ENCODE assay signal across 28 cellular contexts in the genomic region with DNA sequence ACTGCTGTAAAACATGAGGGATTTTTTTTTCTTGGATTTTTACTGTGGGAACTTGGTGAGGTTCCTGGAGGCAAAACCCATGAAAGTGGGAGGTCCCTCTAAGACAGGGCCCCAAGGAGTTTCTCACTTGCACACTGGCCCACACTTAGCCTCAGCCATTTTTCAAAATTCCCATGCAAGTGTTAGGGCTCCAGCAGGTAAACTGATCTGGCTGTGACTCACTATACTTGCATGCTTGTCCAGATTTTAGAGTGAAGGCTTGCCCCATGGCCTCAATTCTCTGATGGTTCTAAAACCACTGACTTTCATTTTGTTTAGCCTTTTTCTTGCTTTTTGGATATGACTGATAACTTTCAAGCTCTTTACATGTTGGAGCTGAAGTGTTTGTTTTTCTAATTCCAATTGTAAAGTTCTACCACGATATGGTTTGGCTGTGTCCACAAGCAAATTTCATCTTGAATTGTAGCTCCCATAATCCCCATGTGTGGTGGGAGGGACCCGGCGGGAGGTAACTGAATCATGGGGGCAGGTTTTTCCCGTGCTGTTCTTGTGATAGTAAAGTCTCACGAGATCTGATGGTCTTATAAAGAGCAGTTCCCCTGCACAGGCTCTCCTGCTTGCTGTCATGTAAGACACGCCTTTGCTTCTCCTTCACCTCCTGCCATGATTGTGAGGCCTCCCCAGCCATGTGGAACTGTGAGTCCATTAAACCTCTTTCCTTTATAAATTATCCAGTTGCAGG. TPM values are rescaled to one million over a fixed set of nuclear protein-coding genes. Genes with fewer than 3 reads are reported as not detected.
DNase-seq lines count a peak whose midpoint lies in the region; ATAC-seq and TF ChIP-seq lines count a peak whose summit lies in the region.
"Had no signal": no experiment of that assay in that cellular context is flagged by ENCODE, and none has a peak within 500 bp of the region (broad histone marks: within the 10 kb centered on the region; RNA-seq: fewer than 3 reads in every experiment).

No MANE protein-coding gene starts in this region.

- DNase-seq in activated CD4-positive, alpha-beta T cell treated with anti-CD3 and anti-CD28 coated beads, Interleukin-2, amount 10 ng/mL, durations not matched to agents 24 days and 14 days, result peak; percentile 51
- DNase-seq in activated CD4-positive, alpha-beta T cell treated with anti-CD3 and anti-CD28 coated beads, Interleukin-2, amount 50 U/mL, for 1 hour, result no peak
- peak; percentile 40 for DNase-seq in astrocyte of the spinal cord (ENCODE audit: low read depth, low spot score)
- DNase-seq in SJCRH30, result no peak
- DNase-seq in esophagus squamous epithelium (lab: John Stamatoyannopoulos, UW), result no peak
- DNase-seq in GF-D8 (lab: John Stamatoyannopoulos, UW), result no peak
- DNase-seq: activated CD4-positive, alpha-beta T cell treated with anti-CD3 and anti-CD28 coated beads for 4 hours; activated CD8-positive, alpha-beta memory T cell treated with anti-CD3 and anti-CD28 coated beads, Interleukin-2, amount 10 ng/mL, durations not matched to agents 7 days and 5 days; activated naive CD8-positive, alpha-beta T cell treated with anti-CD3 and anti-CD28 coated beads, Interleukin-2, amount 10 ng/mL, durations not matched to agents 7 days and 5 days; dermis blood vessel endothelial cell; DMS79; foreskin fibroblast; KG1; left ventricle myocardium superior; midbrain; NCI-H187; NCI-H82; SHP77; stimulated activated naive CD4-positive, alpha-beta T cell had no signal

- H3K36me3 ChIP-seq in SJCRH30, result peaks cover 10% of the 10 kb centered on the region
- peaks cover 0 to 72% (median 0%) of the 10 kb centered on the region in 3 donors for H3K36me3 ChIP-seq in esophagus squamous epithelium
- H3K36me3 ChIP-seq: breast epithelium had no signal

- H3K27ac ChIP-seq in SJCRH30 (no peak overlapping the region), esophagus squamous epithelium (no peak overlapping the region)
- H3K27ac ChIP-seq: 22Rv1, breast epithelium, hepatocyte had no signal

- H3K27ac Mint-ChIP-seq in activated CD4-positive, alpha-beta T cell treated with anti-CD3 and anti-CD28 coated beads, Interleukin-2, amount 10 ng/mL, durations not matched to agents 24 days and 14 days, result no peak overlapping the region
- peak overlapping the region in 2 of 3 experiments; percentile 63 to 75 for H3K27ac Mint-ChIP-seq in nephron
- H3K27ac Mint-ChIP-seq: activated CD8-positive, alpha-beta memory T cell treated with anti-CD3 and anti-CD28 coated beads, Interleukin-2, amount 10 ng/mL, durations not matched to agents 7 days and 5 days; activated naive CD8-positive, alpha-beta T cell treated with anti-CD3 and anti-CD28 coated beads, Interleukin-2, amount 10 ng/mL, durations not matched to agents 7 days and 5 days; activated T-helper 2 cell treated with anti-CD3 and anti-CD28 coated beads, Interferon-gamma antibody, Interleukin-2, Interleukin-4, amounts not matched to agents 10 μg/mL and 5 μg/mL and 100 μg/mL, durations not matched to agents 14 hours and 24 hours and 36 hours; B cell; natural killer cell treated with Interleukin-12 subunit alpha and Interleukin-12 subunit beta and Interleukin-15 and Interleukin-18, amount 100 ng/mL, for 72 hours; progenitor cell of endocrine pancreas had no signal

- no peak overlapping the region for H3K4me3 Mint-ChIP-seq in activated CD4-positive, alpha-beta T cell treated with anti-CD3 and anti-CD28 coated beads, Interleukin-2, amount 10 ng/mL, durations not matched to agents 24 days and 14 days
- no peak overlapping the region for H3K4me3 Mint-ChIP-seq in nephron
- H3K4me3 Mint-ChIP-seq: activated CD8-positive, alpha-beta memory T cell treated with anti-CD3 and anti-CD28 coated beads, Interleukin-2, amount 10 ng/mL, durations not matched to agents 7 days and 5 days; activated naive CD8-positive, alpha-beta T cell treated with anti-CD3 and anti-CD28 coated beads, Interleukin-2, amount 10 ng/mL, durations not matched to agents 7 days and 5 days; B cell; natural killer cell treated with Interleukin-12 subunit alpha and Interleukin-12 subunit beta and Interleukin-15 and Interleukin-18, amount 100 ng/mL, for 72 hours had no signal

- no peak for ATAC-seq in GM18519 (IDR thresholded peaks at IDR 0.05; ENCODE audit: low FRiP score, unreplicated experiment)
- ATAC-seq: activated CD8-positive, alpha-beta memory T cell treated with anti-CD3 and anti-CD28 coated beads, Interleukin-2, amount 10 ng/mL, durations not matched to agents 7 days and 5 days; left ventricle myocardium superior; natural killer cell treated with Interleukin-12 subunit alpha and Interleukin-12 subunit beta and Interleukin-15 and Interleukin-18, amount 100 ng/mL, for 72 hours had no signal

- H3K36me3 Mint-ChIP-seq in activated CD4-positive, alpha-beta T cell treated with anti-CD3 and anti-CD28 coated beads, Interleukin-2, amount 10 ng/mL, durations not matched to agents 24 days and 14 days (ENCODE audit: low read depth), result peaks cover 21% of the 10 kb centered on the region
- peaks cover 53% of the 10 kb centered on the region for H3K36me3 Mint-ChIP-seq in nephron (ENCODE audit: low read depth)

- no peak overlapping the region for H3K4me3 ChIP-seq in astrocyte of the spinal cord (ENCODE audit: low read depth, low read length)
- no peak overlapping the region for H3K4me3 ChIP-seq in SJCRH30
- no peak overlapping the region for H3K4me3 ChIP-seq in esophagus squamous epithelium
- H3K4me3 ChIP-seq: breast epithelium, hepatocyte had no signal

- intact Hi-C loops in activated CD4-positive, alpha-beta T cell treated with anti-CD3 and anti-CD28 coated beads, Interleukin-2, amount 10 ng/mL, durations not matched to agents 24 days and 14 days (cut with micrococcal nuclease), result no loop called here
- intact Hi-C loops in esophagus squamous epithelium (cut with DNase I), result no loop called here

- no peaks in the 10 kb centered on the region for H3K4me1 Mint-ChIP-seq in activated CD4-positive, alpha-beta T cell treated with anti-CD3 and anti-CD28 coated beads, Interleukin-2, amount 10 ng/mL, durations not matched to agents 24 days and 14 days
- H3K4me1 Mint-ChIP-seq in nephron, result no peaks in the 10 kb centered on the region
- H3K4me1 Mint-ChIP-seq: activated CD8-positive, alpha-beta memory T cell treated with anti-CD3 and anti-CD28 coated beads, Interleukin-2, amount 10 ng/mL, durations not matched to agents 7 days and 5 days; activated naive CD8-positive, alpha-beta T cell treated with anti-CD3 and anti-CD28 coated beads, Interleukin-2, amount 10 ng/mL, durations not matched to agents 7 days and 5 days; B cell had no signal

- no peaks in the 10 kb centered on the region for H3K9me3 Mint-ChIP-seq in activated CD4-positive, alpha-beta T cell treated with anti-CD3 and anti-CD28 coated beads, Interleukin-2, amount 10 ng/mL, durations not matched to agents 24 days and 14 days
- H3K9me3 Mint-ChIP-seq in nephron, result peaks cover 6% of the 10 kb centered on the region
- H3K9me3 Mint-ChIP-seq: activated naive CD8-positive, alpha-beta T cell treated with anti-CD3 and anti-CD28 coated beads, Interleukin-2, amount 10 ng/mL, durations not matched to agents 7 days and 5 days; activated T-helper 2 cell treated with anti-CD3 and anti-CD28 coated beads, Interferon-gamma antibody, Interleukin-2, Interleukin-4, amounts not matched to agents 10 μg/mL and 5 μg/mL and 100 μg/mL, durations not matched to agents 14 hours and 24 hours and 36 hours; natural killer cell treated with Interleukin-12 subunit alpha and Interleukin-12 subunit beta and Interleukin-15 and Interleukin-18, amount 100 ng/mL, for 72 hours had no signal

- no peaks in the 10 kb centered on the region for H3K4me1 ChIP-seq in SJCRH30
- no peaks in the 10 kb centered on the region for H3K4me1 ChIP-seq in esophagus squamous epithelium
- H3K4me1 ChIP-seq: breast epithelium had no signal

- in situ Hi-C loops in astrocyte of the spinal cord (cut with HindIII; ENCODE audit: low sequenced_read_pairs), result no loop called here

- WGBS in esophagus squamous epithelium, 2 donors, result 81 to 85% methylated on average over 6 of the region's 6 CpGs

- H3K9me3 ChIP-seq in SJCRH30 (replicated peaks) (no peaks in the 10 kb centered on the region), esophagus squamous epithelium (no peaks in the 10 kb centered on the region)
- H3K9me3 ChIP-seq: breast epithelium had no signal

- no peak for TF ChIP-seq POLR2A in esophagus squamous epithelium (IDR thresholded peaks at IDR 0.05)

- H3K27me3 ChIP-seq in SJCRH30 (no peaks in the 10 kb centered on the region), esophagus squamous epithelium (no peaks in the 10 kb centered on the region)
- H3K27me3 ChIP-seq: breast epithelium, hepatocyte had no signal

- no peaks in the 10 kb centered on the region for H3K27me3 Mint-ChIP-seq in activated CD4-positive, alpha-beta T cell treated with anti-CD3 and anti-CD28 coated beads, Interleukin-2, amount 10 ng/mL, durations not matched to agents 24 days and 14 days
- no peaks in the 10 kb centered on the region for H3K27me3 Mint-ChIP-seq in nephron (ENCODE audit: low read depth)
- H3K27me3 Mint-ChIP-seq: activated CD8-positive, alpha-beta memory T cell treated with anti-CD3 and anti-CD28 coated beads, Interleukin-2, amount 10 ng/mL, durations not matched to agents 7 days and 5 days; activated naive CD8-positive, alpha-beta T cell treated with anti-CD3 and anti-CD28 coated beads, Interleukin-2, amount 10 ng/mL, durations not matched to agents 7 days and 5 days; B cell; natural killer cell treated with Interleukin-12 subunit alpha and Interleukin-12 subunit beta and Interleukin-15 and Interleukin-18, amount 100 ng/mL, for 72 hours; progenitor cell of endocrine pancreas had no signal

- no peak for TF ChIP-seq CTCF in astrocyte of the spinal cord (IDR thresholded peaks at IDR 0.05; ENCODE audit: low read depth, low read length)
- no peak for TF ChIP-seq CTCF in nephron (IDR thresholded peaks at IDR 0.05; ENCODE audit: unreplicated experiment in 3 of 3)
- no peak for TF ChIP-seq CTCF in esophagus squamous epithelium (IDR thresholded peaks at IDR 0.05)

RNA-seq across cellular contexts. Expression of gene MCCC1, which starts 37.7 kb away (rescaled TPM):
- 25.4 and 27.5 TPM in 2 replicates for total RNA-seq in activated CD4-positive, alpha-beta T cell treated with anti-CD3 and anti-CD28 coated beads, Interleukin-2, amount 10 ng/mL, durations not matched to agents 24 days and 14 days
- 15.0 and 17.5 TPM in 2 replicates for total RNA-seq in SJCRH30 (2014; rRNA removed; shearing (Covaris generic))
- total RNA-seq in esophagus squamous epithelium, result 10 to 100 TPM; 21.9 to 50.0 (median 34.2) TPM

Comparison
In these comparisons a context has a peak if more than half of its experiments do, and no peak if none do; other contexts are left out.
1. DNase-seq: peak in activated CD4-positive, alpha-beta T cell treated with anti-CD3 and anti-CD28 coated beads, Interleukin-2, amount 10 ng/mL, durations not matched to agents 24 days and 14 days (single experiment) and astrocyte of the spinal cord (single experiment); none in activated CD4-positive, alpha-beta T cell treated with anti-CD3 and anti-CD28 coated beads, Interleukin-2, amount 50 U/mL, for 1 hour (single experiment), SJCRH30 (0 of 2), esophagus squamous epithelium (single experiment) and GF-D8 (single experiment).